ENCODE assay signal across 21 cellular contexts in the genomic region with DNA sequence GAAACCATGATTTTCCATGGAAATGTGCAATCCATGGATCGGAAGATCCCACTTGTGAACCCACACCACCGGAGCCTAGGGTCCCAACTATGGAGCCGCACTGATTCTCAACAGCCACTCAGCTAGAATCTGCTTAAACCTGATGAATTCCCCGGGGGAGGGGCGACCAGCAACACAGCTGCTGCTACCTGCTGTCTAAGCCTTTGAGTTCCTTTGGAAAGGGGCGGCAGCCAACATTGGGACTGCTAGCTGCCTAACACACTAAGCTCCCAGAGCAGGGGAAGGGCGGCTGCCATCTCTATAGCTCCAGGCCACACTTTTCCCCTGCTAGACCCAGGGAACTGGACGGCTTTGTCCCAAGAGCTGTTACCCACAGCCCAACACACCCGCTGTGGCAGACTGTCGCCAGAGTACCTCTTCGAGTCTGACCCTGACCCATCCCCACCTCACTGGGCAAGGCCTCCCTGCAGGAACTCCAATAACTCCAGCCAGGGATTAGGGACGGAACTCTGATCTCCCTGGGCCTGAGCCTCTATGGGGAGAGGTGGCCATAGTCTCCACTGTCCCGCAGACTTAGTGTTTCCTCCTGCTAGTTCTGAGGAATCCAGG.
DNase-seq lines count a peak whose midpoint lies in the region; ATAC-seq, FAIRE-seq and TF ChIP-seq lines count a peak whose summit lies in the region.
"Had no signal": no experiment of that assay in that cellular context is flagged by ENCODE, and none has a peak within 500 bp of the region (broad histone marks: within the 10 kb centered on the region; RNA-seq: fewer than 3 reads in every experiment).

No MANE protein-coding gene starts in this region.

- H3K18ac ChIP-seq in H1 (ENCODE audit: extremely low read depth, low read length) (0 out of 2 replicates have a peak overlapping the region, but pooled peaks have one; percentile 38), neuronal stem cell (ENCODE audit: low read length) (peak overlapping the region; percentile 76)

- DNase-seq in NCI-H82 (lab: John Stamatoyannopoulos, UW) = peak; percentile 75
- no peak for DNase-seq in NCI-H82 treated with DMSO at 0.1 percent for 48 hours (lab: John Stamatoyannopoulos, UW; ENCODE audit: unreplicated experiment)
- DNase-seq in NCI-H2171 treated with DMSO at 0.1 percent for 48 hours (lab: John Stamatoyannopoulos, UW) = peak; percentile 61
- DNase-seq in H1 (ENCODE audit: low read depth in 1 of 2, low spot score in 2 of 2) = no peak
- no peak for DNase-seq in neuronal stem cell (ENCODE audit: low spot score)
- no peak for DNase-seq in head of caudate nucleus
- DNase-seq in NCI-H510A (lab: John Stamatoyannopoulos, UW) = no peak
- DNase-seq: CD8-positive, alpha-beta T cell; DMS79 treated with DMSO at 0.1 percent for 48 hours; NCI-H1048; NCI-H1417; NCI-H1694 treated with DMSO at 0.1 percent for 48 hours; NCI-H2081; NCI-H446 treated with DMSO at 0.1 percent for 48 hours; SJCRH30 had no signal

- H4K91ac ChIP-seq in H1 (replicated peaks; ENCODE audit: insufficient read length, low read length) = peak overlapping the region; percentile 19
- H4K91ac ChIP-seq in neuronal stem cell (ENCODE audit: low read depth, low read length, poor library complexity) = no peak overlapping the region

- H3K4me3 ChIP-seq in H1 (ENCODE audit: extremely low read depth in 1 of 4, insufficient read depth in 2 of 4, low read depth in 3 of 4, low read length in 4 of 4) (no peak overlapping the region), neuronal stem cell (ENCODE audit: low read length in 2 of 2) (no peak overlapping the region)
- H3K4me3 ChIP-seq: SJCRH30 had no signal

- H2BK12ac ChIP-seq in H1 (ENCODE audit: low read depth, low read length) (peak overlapping the region; percentile 23; the same call in 1 of the 2 replicates), neuronal stem cell (ENCODE audit: low read length) (no peak overlapping the region)

- no peaks in the 10 kb centered on the region for H3K79me2 ChIP-seq in H1 (ENCODE audit: control insufficient read depth in 1 of 2, insufficient read depth in 2 of 2, low read length in 2 of 2)

- no peak overlapping the region for H3K23ac ChIP-seq in H1 (ENCODE audit: insufficient read length)
- H3K23ac ChIP-seq in neuronal stem cell (ENCODE audit: low read depth, low read length, poor library complexity) = no peak overlapping the region

- H2AFZ ChIP-seq in H1 (ENCODE audit: low read length) (peak overlapping the region; percentile 5; the same call in 1 of the 2 replicates), neuronal stem cell (ENCODE audit: low read length) (no peak overlapping the region)

- no peak for ATAC-seq in HG03439 (IDR thresholded peaks at IDR 0.05; ENCODE audit: unreplicated experiment)
- ATAC-seq: CD8-positive, alpha-beta T cell; HCT116; SK-N-SH treated with all-trans-retinoic acid at 6 μM for 48 hours had no signal

- POLR2A ChIA-PET in H1 (lab: Charles Lee; ENCODE audit: partially characterized antibody) = no interaction called here

- no peak for TF ChIP-seq EP300 in H1 (IDR thresholded peaks at IDR 0.05; ENCODE audit: borderline replicate concordance in 1 of 2, low read depth in 2 of 2, low read length in 2 of 2)

- peaks cover 0 to 11% (median 0%) of the 10 kb centered on the region in 4 experiments; a peak in 2 of 7 replicates for H3K4me1 ChIP-seq in H1 (replicated peaks in 1 of 4; ENCODE audit: control insufficient read depth in 3 of 4, insufficient read depth in 4 of 4, low read length in 3 of 4)
- no peaks in the 10 kb centered on the region for H3K4me1 ChIP-seq in neuronal stem cell (ENCODE audit: control insufficient read depth in 2 of 2, insufficient read depth in 1 of 2, low read depth in 1 of 2, low read length in 2 of 2)
- H3K4me1 ChIP-seq: SJCRH30 had no signal

- no peak overlapping the region for H4K8ac ChIP-seq in H1 (ENCODE audit: extremely low read depth, insufficient read depth, low read length)
- H4K8ac ChIP-seq in neuronal stem cell (ENCODE audit: low read depth, low read length) = peak overlapping the region; percentile 23

- no peaks in the 10 kb centered on the region for H3K27me3 ChIP-seq in H1 (replicated peaks in 1 of 4; ENCODE audit: control insufficient read depth in 3 of 4, extremely low read depth in 1 of 4, insufficient read depth in 3 of 4, low read length in 3 of 4)
- no peaks in the 10 kb centered on the region for H3K27me3 ChIP-seq in neuronal stem cell (ENCODE audit: control insufficient read depth in 3 of 3, insufficient read depth in 3 of 3, low read depth in 1 of 3, low read length in 3 of 3)
- H3K27me3 ChIP-seq: SJCRH30 had no signal

- H3K9ac ChIP-seq in H1 (replicated peaks in 1 of 4; ENCODE audit: extremely low read depth in 1 of 4, low read depth in 3 of 4, low read length in 3 of 4) (no peak overlapping the region), neuronal stem cell (ENCODE audit: low read depth, low read length, poor library complexity) (no peak overlapping the region)

- no peak overlapping the region for H3K56ac ChIP-seq in H1 (replicated peaks; ENCODE audit: insufficient read length, low read depth, low read length)

- FAIRE-seq in H1 (lab: Jason Lieb, UNC) = no peak
- FAIRE-seq: RCC 7860 had no signal

- H4K20me1 ChIP-seq in H1 (replicated peaks in 1 of 2; ENCODE audit: control insufficient read depth in 1 of 2, insufficient read depth in 2 of 2, low read length in 2 of 2) = no peaks in the 10 kb centered on the region

- no peak overlapping the region for H3K27ac ChIP-seq in H1 (ENCODE audit: low read depth, low read length)
- no peak overlapping the region for H3K27ac ChIP-seq in neuronal stem cell (replicated peaks; ENCODE audit: low read length)
- H3K27ac ChIP-seq: 22Rv1, C4-2B, SJCRH30 had no signal

- H3K23me2 ChIP-seq in H1 (ENCODE audit: low read depth, low read length) = no peaks in the 10 kb centered on the region; the same call in 1 of the 2 replicates

- no peak overlapping the region for H2AK5ac ChIP-seq in H1 (ENCODE audit: low read depth, low read length)
- H2AK5ac ChIP-seq in neuronal stem cell (ENCODE audit: low read depth, low read length) = no peak overlapping the region

- peak overlapping the region; percentile 7; the same call in 1 of the 2 replicates for H2BK5ac ChIP-seq in H1 (ENCODE audit: low read depth, low read length)
- peak overlapping the region; percentile 42 for H2BK5ac ChIP-seq in neuronal stem cell (ENCODE audit: low read length)

- CTCF ChIA-PET in H1 (lab: Charles Lee; ENCODE audit: partially characterized antibody) = interaction anchor here (0.7 to 1.0 kb wide), 2 partner anchors 11 to 16 kb away, joined by 3 read pairs; no protein-coding TSS in a partner anchor

- TF ChIP-seq POLR2A in H1 (IDR thresholded peaks at IDR 0.05; ENCODE audit: control extremely low read depth in 1 of 2, low read depth in 2 of 2, low read length in 2 of 2) = no peak

- intact Hi-C loops in head of caudate nucleus (cut with DNase I) = no loop called here

- H2BK20ac ChIP-seq in H1 (ENCODE audit: low read length) = peak overlapping the region; percentile 91; the same call in 1 of the 2 replicates

- H3K9me3 ChIP-seq in H1 (ENCODE audit: insufficient read depth in 2 of 2, low read depth in 1 of 2, low read length in 1 of 2) (peaks cover 0 to 3% of the 10 kb centered on the region in 2 experiments; a peak in 1 of 4 replicates), neuronal stem cell (replicated peaks in 1 of 2; ENCODE audit: control insufficient read depth in 2 of 2, insufficient read depth in 1 of 2, low read depth in 1 of 2, low read length in 2 of 2) (peaks cover 0 to 1% of the 10 kb centered on the region in 2 donors)
- H3K9me3 ChIP-seq: SJCRH30 had no signal

- 91% methylated on average over 12 of the region's 13 CpGs; no CpG with 5 or more reads in 1 of the 2 experiments for WGBS in H1 (ENCODE audit: extremely low coverage in 1 of 2, insufficient coverage in 1 of 2, insufficient read length in 1 of 2, insufficient replicate concordance in 2 of 2, low coverage in 1 of 2, low lambda C conversion rate in 2 of 2, missing lambda C conversion rate in 1 of 2), 2 experiments
- no CpG with 5 or more reads among the region's 13 CpGs for WGBS in neuronal stem cell (ENCODE audit: extremely low coverage in 2 of 2, insufficient read length in 2 of 2, insufficient replicate concordance in 1 of 2), 2 donors

- H2BK15ac ChIP-seq in H1 (ENCODE audit: low read length) (peak overlapping the region; percentile 47; the same call in 1 of the 2 replicates), neuronal stem cell (ENCODE audit: low read length) (no peak overlapping the region)

- H3K14ac ChIP-seq in H1 (ENCODE audit: insufficient read length) (peak overlapping the region; percentile 54), neuronal stem cell (ENCODE audit: low read length) (no peak overlapping the region)

- no peaks in the 10 kb centered on the region; a peak in 1 of 8 replicates for H3K36me3 ChIP-seq in H1 (ENCODE audit: control insufficient read depth in 2 of 4, insufficient read depth in 4 of 4, low read length in 3 of 4)
- no peaks in the 10 kb centered on the region for H3K36me3 ChIP-seq in neuronal stem cell (replicated peaks in 1 of 2; ENCODE audit: control insufficient read depth in 2 of 2, insufficient read depth in 2 of 2, low read length in 2 of 2)
- H3K36me3 ChIP-seq: SJCRH30 had no signal

- no peak overlapping the region for H3K4ac ChIP-seq in H1 (replicated peaks; ENCODE audit: insufficient read length, low read depth, low read length)
- H3K4ac ChIP-seq in neuronal stem cell (ENCODE audit: low read length) = no peak overlapping the region

- no peaks in the 10 kb centered on the region for H3K79me1 ChIP-seq in H1 (ENCODE audit: low read depth, low read length)
- H3K79me1 ChIP-seq in neuronal stem cell (ENCODE audit: low read depth, low read length) = no peaks in the 10 kb centered on the region

- TF ChIP-seq RAD21 in H1 (IDR thresholded peaks at IDR 0.05 in 1 of 2, conservative IDR thresholded peaks at IDR 0.05 in 1 of 2; ENCODE audit: low read depth in 2 of 2, low read length in 2 of 2) = no peak

- H4K5ac ChIP-seq in H1 (ENCODE audit: insufficient read length, low read depth, low read length) = no peak overlapping the region

- H3K4me2 ChIP-seq in H1 (ENCODE audit: insufficient read depth in 1 of 2, low read depth in 2 of 2, low read length in 2 of 2) (no peak overlapping the region), neuronal stem cell (ENCODE audit: insufficient read depth, low read length, poor library complexity, severe bottlenecking) (no peak overlapping the region)

- H2BK120ac ChIP-seq in H1 (replicated peaks; ENCODE audit: low read depth, low read length) (no peak overlapping the region), neuronal stem cell (ENCODE audit: low read depth, low read length) (no peak overlapping the region)

- no peak for TF ChIP-seq CTCF in H1 (IDR thresholded peaks at IDR 0.05; ENCODE audit: control extremely low read depth in 1 of 3, insufficient read depth in 1 of 3, low read depth in 1 of 3, low read length in 3 of 3)

TF ChIP-seq in H1, 55 proteins besides CTCF, POLR2A, EP300 and RAD21 (continues in another document):
- TF ChIP-seq PHF8 (conservative IDR thresholded peaks at IDR 0.05; ENCODE audit: low read depth, low read length) (no peak), SIX5 (IDR thresholded peaks at IDR 0.05; ENCODE audit: low read depth, low read length) (no peak), SUZ12 (IDR thresholded peaks at IDR 0.05; ENCODE audit: low read length) (no peak), TAF7 (optimal IDR thresholded peaks at IDR 0.05; ENCODE audit: borderline replicate concordance, low read depth, low read length) (no peak), NRF1 (IDR thresholded peaks at IDR 0.05; ENCODE audit: low read depth, low read length) (no peak)

Comparison
In these comparisons a context has a peak if more than half of its experiments do, and no peak if none do; other contexts are left out.
1. DNase-seq: peak in NCI-H82 (single experiment) and NCI-H2171 treated with DMSO at 0.1 percent for 48 hours (single experiment); none in NCI-H82 treated with DMSO at 0.1 percent for 48 hours (single experiment), H1 (0 of 2), neuronal stem cell (single experiment), head of caudate nucleus (0 of 42) and NCI-H510A (single experiment).